In the genomic region with DNA sequence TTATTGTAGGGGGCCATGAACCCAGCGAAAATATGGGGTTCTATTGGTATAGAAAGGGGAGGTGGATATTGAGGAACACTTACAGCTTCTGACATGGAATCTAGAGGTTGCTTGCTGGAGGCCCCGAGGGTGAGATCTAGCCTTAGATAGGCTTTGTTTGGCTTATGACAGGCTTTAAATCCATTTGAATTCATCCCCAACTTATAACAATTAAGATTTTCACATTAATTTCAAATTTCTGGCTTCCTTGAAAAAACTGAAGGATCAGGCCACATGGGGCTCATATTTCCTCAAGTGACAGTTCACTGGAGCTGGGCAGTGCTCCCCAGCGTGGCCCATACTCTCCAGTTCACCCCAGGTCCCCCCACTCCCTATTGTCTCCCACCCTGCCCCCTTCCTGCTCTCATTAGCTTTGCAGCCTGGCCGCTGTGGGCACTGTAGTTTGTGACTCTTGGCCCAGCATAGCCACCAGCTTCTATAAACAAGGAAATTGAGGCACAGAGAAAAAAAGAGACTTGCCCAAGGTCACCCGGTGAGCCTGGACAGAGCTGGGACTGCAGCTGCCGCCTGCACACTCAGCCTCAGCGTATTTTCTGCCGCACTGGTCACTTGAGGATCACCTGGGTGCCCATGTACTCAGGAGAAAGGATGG, we compare ENCODE assay signal across 1 cellular context.
TF ChIP-seq lines count a peak whose summit lies in the region.

No MANE protein-coding gene starts in this region.

TF ChIP-seq in A549, 52 proteins besides CTCF, POLR2A, EP300 and RAD21 (continued from another document):
- TF ChIP-seq, protein P1, sequence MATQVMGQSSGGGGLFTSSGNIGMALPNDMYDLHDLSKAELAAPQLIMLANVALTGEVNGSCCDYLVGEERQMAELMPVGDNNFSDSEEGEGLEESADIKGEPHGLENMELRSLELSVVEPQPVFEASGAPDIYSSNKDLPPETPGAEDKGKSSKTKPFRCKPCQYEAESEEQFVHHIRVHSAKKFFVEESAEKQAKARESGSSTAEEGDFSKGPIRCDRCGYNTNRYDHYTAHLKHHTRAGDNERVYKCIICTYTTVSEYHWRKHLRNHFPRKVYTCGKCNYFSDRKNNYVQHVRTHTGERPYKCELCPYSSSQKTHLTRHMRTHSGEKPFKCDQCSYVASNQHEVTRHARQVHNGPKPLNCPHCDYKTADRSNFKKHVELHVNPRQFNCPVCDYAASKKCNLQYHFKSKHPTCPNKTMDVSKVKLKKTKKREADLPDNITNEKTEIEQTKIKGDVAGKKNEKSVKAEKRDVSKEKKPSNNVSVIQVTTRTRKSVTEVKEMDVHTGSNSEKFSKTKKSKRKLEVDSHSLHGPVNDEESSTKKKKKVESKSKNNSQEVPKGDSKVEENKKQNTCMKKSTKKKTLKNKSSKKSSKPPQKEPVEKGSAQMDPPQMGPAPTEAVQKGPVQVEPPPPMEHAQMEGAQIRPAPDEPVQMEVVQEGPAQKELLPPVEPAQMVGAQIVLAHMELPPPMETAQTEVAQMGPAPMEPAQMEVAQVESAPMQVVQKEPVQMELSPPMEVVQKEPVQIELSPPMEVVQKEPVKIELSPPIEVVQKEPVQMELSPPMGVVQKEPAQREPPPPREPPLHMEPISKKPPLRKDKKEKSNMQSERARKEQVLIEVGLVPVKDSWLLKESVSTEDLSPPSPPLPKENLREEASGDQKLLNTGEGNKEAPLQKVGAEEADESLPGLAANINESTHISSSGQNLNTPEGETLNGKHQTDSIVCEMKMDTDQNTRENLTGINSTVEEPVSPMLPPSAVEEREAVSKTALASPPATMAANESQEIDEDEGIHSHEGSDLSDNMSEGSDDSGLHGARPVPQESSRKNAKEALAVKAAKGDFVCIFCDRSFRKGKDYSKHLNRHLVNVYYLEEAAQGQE (IDR thresholded peaks at IDR 0.05): no peak
- TF ChIP-seq KDM5A (IDR thresholded peaks at IDR 0.05) (no peak), MAZ (IDR thresholded peaks at IDR 0.05; ENCODE audit: borderline replicate concordance, low read depth, low read length) (no peak), MYC (IDR thresholded peaks at IDR 0.05; ENCODE audit: borderline replicate concordance, low read length) (no peak), CEBPB (IDR thresholded peaks at IDR 0.05) (no peak), PHF8 (IDR thresholded peaks at IDR 0.05; ENCODE audit: borderline replicate concordance, low read depth) (no peak)
